17 cellular contexts compared by ENCODE assay signal in genomic region chr3:47909607-47910006, GRCh38.
DNase-seq lines count a peak whose midpoint lies in the region; ATAC-seq and TF ChIP-seq lines count a peak whose summit lies in the region.
"Had no signal": no experiment of that assay in that cellular context is flagged by ENCODE, and none has a peak within 500 bp of the region (broad histone marks: within the 10 kb centered on the region; RNA-seq: fewer than 3 reads in every experiment).

No MANE protein-coding gene starts in this region.

- H3K4me1 ChIP-seq in heart right ventricle (peaks cover 0 to 17% (median 8%) of the 10 kb centered on the region in 9 donors), body of pancreas (peaks cover 17% of the 10 kb centered on the region), gastrocnemius medialis (peaks cover 14 to 31% of the 10 kb centered on the region in 2 donors)
- H3K4me1 ChIP-seq: Caco-2 had no signal

- ATAC-seq in heart right ventricle (peak in 6 of 8 donors; percentile 25 to 93 (median 48)), Right ventricle myocardium superior (ENCODE audit: poor library complexity) (no peak), body of pancreas (peak; percentile 45), gastrocnemius medialis (no peak), HG02852 (IDR thresholded peaks at IDR 0.05; ENCODE audit: unreplicated experiment) (no peak)
- ATAC-seq: GM12878 had no signal

- DNase-seq in heart right ventricle (no peak), Right ventricle myocardium superior (no peak), body of pancreas (no peak), kidney tubule cell (ENCODE audit: low spot score) (peak; percentile 49), gastrocnemius medialis (no peak), NCI-H524 treated with DMSO at 0.1 percent for 48 hours (lab: John Stamatoyannopoulos, UW) (no peak)
- no peak for DNase-seq in activated T-helper 2 cell treated with anti-CD3 and anti-CD28 coated beads, Interferon-gamma antibody, Interleukin-2, Interleukin-4, amounts not matched to agents 10 μg/mL and 5 μg/mL and 100 μg/mL, durations not matched to agents 14 hours and 24 hours and 36 hours (ENCODE audit: low spot score)
- DNase-seq: Caco-2, HCEC 1CT, NCI-H1436 treated with DMSO at 0.1 percent for 48 hours, NCI-H2081 treated with DMSO at 0.1 percent for 48 hours, NCI-H226, NCI-H526 treated with DMSO at 0.1 percent for 48 hours, RPMI8226 had no signal

- H3K4me3 ChIP-seq in heart right ventricle (no peak overlapping the region), body of pancreas (no peak overlapping the region), gastrocnemius medialis (no peak overlapping the region)
- H3K4me3 ChIP-seq: GM12878 had no signal

- H3K27me3 Mint-ChIP-seq in activated T-helper 2 cell treated with anti-CD3 and anti-CD28 coated beads, Interferon-gamma antibody, Interleukin-2, Interleukin-4, amounts not matched to agents 10 μg/mL and 5 μg/mL and 100 μg/mL, durations not matched to agents 14 hours and 24 hours and 36 hours (ENCODE audit: low read depth): no peaks in the 10 kb centered on the region

- in situ Hi-C loops in gastrocnemius medialis (cut with MboI; ENCODE audit: low sequenced_read_pairs in 4 of 4): no loop called here

- H3K27ac Mint-ChIP-seq in activated T-helper 2 cell treated with anti-CD3 and anti-CD28 coated beads, Interferon-gamma antibody, Interleukin-2, Interleukin-4, amounts not matched to agents 10 μg/mL and 5 μg/mL and 100 μg/mL, durations not matched to agents 14 hours and 24 hours and 36 hours: no peak overlapping the region
- H3K27ac Mint-ChIP-seq: CD14-positive monocyte had no signal

- H3K36me3 ChIP-seq in heart right ventricle (peaks cover 0 to 100% (median 20%) of the 10 kb centered on the region in 9 donors), body of pancreas (replicated peaks in 1 of 2; ENCODE audit: insufficient read depth in 1 of 2, low read depth in 2 of 2) (peaks cover 0 to 6% of the 10 kb centered on the region in 2 donors), gastrocnemius medialis (peaks cover 0 to 64% of the 10 kb centered on the region in 2 donors)

- intact Hi-C loops in heart right ventricle (cut with DNase I): no loop called here
- intact Hi-C loops in Right ventricle myocardium superior (cut with DNase I): no loop called here
- intact Hi-C loops in body of pancreas (cut with DNase I): no loop called here
- intact Hi-C loops in gastrocnemius medialis (cut with DNase I; ENCODE audit: low total_unique reads): loop anchor here (5.0 kb wide), 1 partner anchor 78 kb away; no protein-coding TSS in a partner anchor
- intact Hi-C loops in activated T-helper 2 cell treated with anti-CD3 and anti-CD28 coated beads, Interferon-gamma antibody, Interleukin-2, Interleukin-4, amounts not matched to agents 10 μg/mL and 5 μg/mL and 100 μg/mL, durations not matched to agents 14 hours and 24 hours and 36 hours (cut with micrococcal nuclease): no loop called here

- H3K27me3 ChIP-seq in heart right ventricle (no peaks in the 10 kb centered on the region), body of pancreas (no peaks in the 10 kb centered on the region), gastrocnemius medialis (no peaks in the 10 kb centered on the region)

- no peak overlapping the region for H3K4me3 Mint-ChIP-seq in activated T-helper 2 cell treated with anti-CD3 and anti-CD28 coated beads, Interferon-gamma antibody, Interleukin-2, Interleukin-4, amounts not matched to agents 10 μg/mL and 5 μg/mL and 100 μg/mL, durations not matched to agents 14 hours and 24 hours and 36 hours (ENCODE audit: low read depth)
- H3K4me3 Mint-ChIP-seq: CD14-positive monocyte had no signal

- TF ChIP-seq POLR2A in body of pancreas (IDR thresholded peaks at IDR 0.05) (no peak), gastrocnemius medialis (IDR thresholded peaks at IDR 0.05) (no peak)

- H3K4me1 Mint-ChIP-seq in activated T-helper 2 cell treated with anti-CD3 and anti-CD28 coated beads, Interferon-gamma antibody, Interleukin-2, Interleukin-4, amounts not matched to agents 10 μg/mL and 5 μg/mL and 100 μg/mL, durations not matched to agents 14 hours and 24 hours and 36 hours (ENCODE audit: low read depth): peaks cover 12% of the 10 kb centered on the region
- H3K4me1 Mint-ChIP-seq: CD14-positive monocyte had no signal

- WGBS in heart right ventricle, 2 donors: 86 to 88% methylated on average over 2 of the region's 2 CpGs
- 78 to 85% methylated on average over 2 of the region's 2 CpGs for WGBS in body of pancreas, 2 donors

- H3K9me3 ChIP-seq in heart right ventricle: no peaks in the 10 kb centered on the region
- no peaks in the 10 kb centered on the region for H3K9me3 ChIP-seq in body of pancreas
- H3K9me3 ChIP-seq in gastrocnemius medialis: no peaks in the 10 kb centered on the region
- H3K9me3 ChIP-seq: Caco-2 had no signal

- H3K27ac ChIP-seq in heart right ventricle (peak overlapping the region in 1 of 10 donors; percentile 50), body of pancreas (no peak overlapping the region), gastrocnemius medialis (peak overlapping the region in 3 of 4 donors; percentile 58 to 80 (median 77))

- H3K9me3 Mint-ChIP-seq in activated T-helper 2 cell treated with anti-CD3 and anti-CD28 coated beads, Interferon-gamma antibody, Interleukin-2, Interleukin-4, amounts not matched to agents 10 μg/mL and 5 μg/mL and 100 μg/mL, durations not matched to agents 14 hours and 24 hours and 36 hours: no peaks in the 10 kb centered on the region
- H3K9me3 Mint-ChIP-seq: CD14-positive monocyte had no signal

- H3K36me3 Mint-ChIP-seq in activated T-helper 2 cell treated with anti-CD3 and anti-CD28 coated beads, Interferon-gamma antibody, Interleukin-2, Interleukin-4, amounts not matched to agents 10 μg/mL and 5 μg/mL and 100 μg/mL, durations not matched to agents 14 hours and 24 hours and 36 hours (ENCODE audit: low read depth): peaks cover 56% of the 10 kb centered on the region

- TF ChIP-seq CTCF in heart right ventricle (IDR thresholded peaks at IDR 0.05): no peak
- TF ChIP-seq CTCF in body of pancreas (IDR thresholded peaks at IDR 0.05): no peak
- no peak for TF ChIP-seq CTCF in gastrocnemius medialis (IDR thresholded peaks at IDR 0.05 in 4 of 5, conservative IDR thresholded peaks at IDR 0.05 in 1 of 5)

Comparison
In these comparisons a context has a peak if more than half of its experiments do, and no peak if none do; other contexts are left out.
1. ATAC-seq: peak in heart right ventricle (6 of 8) and body of pancreas (single experiment); none in Right ventricle myocardium superior (single experiment), gastrocnemius medialis (0 of 2) and HG02852 (single experiment).
2. H3K27ac ChIP-seq: peak in gastrocnemius medialis (3 of 4); none in body of pancreas (0 of 4).